In the genomic region with DNA sequence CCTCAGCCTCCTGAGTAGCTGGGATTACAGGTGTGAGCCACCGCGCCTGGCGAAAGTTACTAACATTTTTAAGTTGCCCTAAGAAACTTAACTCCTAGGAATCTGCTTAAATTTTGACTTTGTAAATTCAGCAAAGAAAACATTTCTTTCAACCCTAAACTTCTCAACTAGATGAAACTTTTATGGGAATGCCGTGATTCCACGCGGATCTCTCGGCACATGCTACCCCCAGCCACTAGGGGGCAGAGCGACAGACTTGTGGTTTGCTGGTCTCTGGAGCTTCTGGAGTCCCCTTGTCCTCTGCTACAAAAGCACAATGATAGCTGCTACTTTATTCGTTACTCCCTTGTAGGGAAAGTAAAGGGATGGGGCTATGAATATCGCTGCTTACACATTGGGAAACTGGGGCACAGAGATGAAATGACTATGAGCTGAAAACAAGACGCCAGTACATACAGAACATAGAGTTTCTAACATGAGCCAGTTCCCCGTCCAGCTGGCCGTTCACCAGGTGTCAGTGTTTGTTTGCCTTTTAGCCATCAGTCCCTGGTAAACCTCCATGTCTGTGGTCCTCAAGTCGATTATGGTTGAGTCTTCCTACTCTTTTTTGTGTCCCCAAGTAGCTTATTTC, we compare ENCODE assay signal across 9 cellular contexts.
DNase-seq lines count a peak whose midpoint lies in the region; TF ChIP-seq lines count a peak whose summit lies in the region.
"Had no signal": no experiment of that assay in that cellular context is flagged by ENCODE, and none has a peak within 500 bp of the region (broad histone marks: within the 10 kb centered on the region; RNA-seq: fewer than 3 reads in every experiment).

No MANE protein-coding gene starts in this region.

- TF ChIP-seq CTCF in brain microvascular endothelial cell (IDR thresholded peaks at IDR 0.05; ENCODE audit: low read depth, low read length, missing control alignments) = peak; percentile 74
- TF ChIP-seq CTCF in nephron (IDR thresholded peaks at IDR 0.05; ENCODE audit: unreplicated experiment in 3 of 3) = peak; percentile 28 to 48 (median 34)

- H3K4me3 ChIP-seq in brain microvascular endothelial cell (ENCODE audit: low read depth, low read length) = no peak overlapping the region

- H3K27me3 Mint-ChIP-seq in nephron (ENCODE audit: low read depth) = no peaks in the 10 kb centered on the region
- H3K27me3 Mint-ChIP-seq in activated CD4-positive, alpha-beta memory T cell treated with anti-CD3 and anti-CD28 coated beads, Interleukin-2, amount 10 ng/mL, durations not matched to agents 7 days and 5 days = no peaks in the 10 kb centered on the region

- no peaks in the 10 kb centered on the region for H3K27me3 ChIP-seq in brain microvascular endothelial cell (replicated peaks)

- peak; percentile 39 for TF ChIP-seq RAD21 in Ishikawa (IDR thresholded peaks at IDR 0.05; ENCODE audit: low read depth)

- peaks cover 30% of the 10 kb centered on the region for H3K36me3 Mint-ChIP-seq in nephron (ENCODE audit: low read depth)
- no peaks in the 10 kb centered on the region for H3K36me3 Mint-ChIP-seq in activated CD4-positive, alpha-beta memory T cell treated with anti-CD3 and anti-CD28 coated beads, Interleukin-2, amount 10 ng/mL, durations not matched to agents 7 days and 5 days (ENCODE audit: low read depth)

- no peak overlapping the region for H3K27ac Mint-ChIP-seq in nephron
- no peak overlapping the region for H3K27ac Mint-ChIP-seq in activated CD4-positive, alpha-beta memory T cell treated with anti-CD3 and anti-CD28 coated beads, Interleukin-2, amount 10 ng/mL, durations not matched to agents 7 days and 5 days

- no peak overlapping the region for H3K4me3 Mint-ChIP-seq in nephron
- no peak overlapping the region for H3K4me3 Mint-ChIP-seq in activated CD4-positive, alpha-beta memory T cell treated with anti-CD3 and anti-CD28 coated beads, Interleukin-2, amount 10 ng/mL, durations not matched to agents 7 days and 5 days

- CTCF ChIA-PET in activated CD4-positive, alpha-beta memory T cell treated with anti-CD3 and anti-CD28 coated beads, Interleukin-2, amount 10 ng/mL, durations not matched to agents 7 days and 5 days (lab: Charles Lee) = no interaction called here

- peaks cover 40% of the 10 kb centered on the region for H3K4me1 Mint-ChIP-seq in nephron
- H3K4me1 Mint-ChIP-seq in activated CD4-positive, alpha-beta memory T cell treated with anti-CD3 and anti-CD28 coated beads, Interleukin-2, amount 10 ng/mL, durations not matched to agents 7 days and 5 days = no peaks in the 10 kb centered on the region

- no peak for TF ChIP-seq EP300 in Ishikawa (IDR thresholded peaks at IDR 0.05; ENCODE audit: borderline replicate concordance)

- in situ Hi-C loops in brain microvascular endothelial cell (cut with HindIII; ENCODE audit: low pct_ligation_motif_present, low sequenced_read_pairs) = no loop called here

- H3K36me3 ChIP-seq in brain microvascular endothelial cell (replicated peaks) = no peaks in the 10 kb centered on the region

- no peaks in the 10 kb centered on the region for H3K9me3 Mint-ChIP-seq in nephron
- H3K9me3 Mint-ChIP-seq in activated CD4-positive, alpha-beta memory T cell treated with anti-CD3 and anti-CD28 coated beads, Interleukin-2, amount 10 ng/mL, durations not matched to agents 7 days and 5 days = peaks cover 11% of the 10 kb centered on the region

- H3K27ac ChIP-seq in brain microvascular endothelial cell = no peak overlapping the region

- POLR2A ChIA-PET in activated CD4-positive, alpha-beta memory T cell treated with anti-CD3 and anti-CD28 coated beads, Interleukin-2, amount 10 ng/mL, durations not matched to agents 7 days and 5 days (lab: Charles Lee) = no interaction called here

- DNase-seq in EH (ENCODE audit: low read depth) (peak; percentile 18), brain microvascular endothelial cell (no peak), KG1 (lab: John Stamatoyannopoulos, UW) (no peak), DMS114 treated with DMSO at 0.1 percent for 48 hours (lab: John Stamatoyannopoulos, UW; ENCODE audit: unreplicated experiment) (no peak)
- no peak for DNase-seq in activated CD4-positive, alpha-beta memory T cell treated with anti-CD3 and anti-CD28 coated beads, Interleukin-2, amount 10 ng/mL, durations not matched to agents 7 days and 5 days
- no peak for DNase-seq in stimulated activated CD8-positive, alpha-beta memory T cell treated with anti-CD3 and anti-CD28 coated beads, Interleukin-4, amount 100 ng/mL, for 48 hours
- DNase-seq: activated CD4-positive, alpha-beta T cell treated with anti-CD3 and anti-CD28 coated beads for 48 hours had no signal

TF ChIP-seq in Ishikawa, 13 proteins besides CTCF, POLR2A, EP300 and RAD21:
- TF ChIP-seq, protein P1, sequence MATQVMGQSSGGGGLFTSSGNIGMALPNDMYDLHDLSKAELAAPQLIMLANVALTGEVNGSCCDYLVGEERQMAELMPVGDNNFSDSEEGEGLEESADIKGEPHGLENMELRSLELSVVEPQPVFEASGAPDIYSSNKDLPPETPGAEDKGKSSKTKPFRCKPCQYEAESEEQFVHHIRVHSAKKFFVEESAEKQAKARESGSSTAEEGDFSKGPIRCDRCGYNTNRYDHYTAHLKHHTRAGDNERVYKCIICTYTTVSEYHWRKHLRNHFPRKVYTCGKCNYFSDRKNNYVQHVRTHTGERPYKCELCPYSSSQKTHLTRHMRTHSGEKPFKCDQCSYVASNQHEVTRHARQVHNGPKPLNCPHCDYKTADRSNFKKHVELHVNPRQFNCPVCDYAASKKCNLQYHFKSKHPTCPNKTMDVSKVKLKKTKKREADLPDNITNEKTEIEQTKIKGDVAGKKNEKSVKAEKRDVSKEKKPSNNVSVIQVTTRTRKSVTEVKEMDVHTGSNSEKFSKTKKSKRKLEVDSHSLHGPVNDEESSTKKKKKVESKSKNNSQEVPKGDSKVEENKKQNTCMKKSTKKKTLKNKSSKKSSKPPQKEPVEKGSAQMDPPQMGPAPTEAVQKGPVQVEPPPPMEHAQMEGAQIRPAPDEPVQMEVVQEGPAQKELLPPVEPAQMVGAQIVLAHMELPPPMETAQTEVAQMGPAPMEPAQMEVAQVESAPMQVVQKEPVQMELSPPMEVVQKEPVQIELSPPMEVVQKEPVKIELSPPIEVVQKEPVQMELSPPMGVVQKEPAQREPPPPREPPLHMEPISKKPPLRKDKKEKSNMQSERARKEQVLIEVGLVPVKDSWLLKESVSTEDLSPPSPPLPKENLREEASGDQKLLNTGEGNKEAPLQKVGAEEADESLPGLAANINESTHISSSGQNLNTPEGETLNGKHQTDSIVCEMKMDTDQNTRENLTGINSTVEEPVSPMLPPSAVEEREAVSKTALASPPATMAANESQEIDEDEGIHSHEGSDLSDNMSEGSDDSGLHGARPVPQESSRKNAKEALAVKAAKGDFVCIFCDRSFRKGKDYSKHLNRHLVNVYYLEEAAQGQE (IDR thresholded peaks at IDR 0.05; ENCODE audit: low read depth) = no peak
- no peak for TF ChIP-seq TEAD4 (IDR thresholded peaks at IDR 0.05)
- no peak for TF ChIP-seq CREB1 (IDR thresholded peaks at IDR 0.05; ENCODE audit: low read depth)
- TF ChIP-seq FOXM1 (IDR thresholded peaks at IDR 0.05; ENCODE audit: borderline replicate concordance, low read depth) = no peak
- TF ChIP-seq, protein P2, sequence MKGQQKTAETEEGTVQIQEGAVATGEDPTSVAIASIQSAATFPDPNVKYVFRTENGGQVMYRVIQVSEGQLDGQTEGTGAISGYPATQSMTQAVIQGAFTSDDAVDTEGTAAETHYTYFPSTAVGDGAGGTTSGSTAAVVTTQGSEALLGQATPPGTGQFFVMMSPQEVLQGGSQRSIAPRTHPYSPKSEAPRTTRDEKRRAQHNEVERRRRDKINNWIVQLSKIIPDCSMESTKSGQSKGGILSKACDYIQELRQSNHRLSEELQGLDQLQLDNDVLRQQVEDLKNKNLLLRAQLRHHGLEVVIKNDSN (IDR thresholded peaks at IDR 0.05) = no peak
- no peak for TF ChIP-seq YY1 (IDR thresholded peaks at IDR 0.05; ENCODE audit: low read depth)
- TF ChIP-seq NFIC (IDR thresholded peaks at IDR 0.05) = no peak
- TF ChIP-seq, protein P3, sequence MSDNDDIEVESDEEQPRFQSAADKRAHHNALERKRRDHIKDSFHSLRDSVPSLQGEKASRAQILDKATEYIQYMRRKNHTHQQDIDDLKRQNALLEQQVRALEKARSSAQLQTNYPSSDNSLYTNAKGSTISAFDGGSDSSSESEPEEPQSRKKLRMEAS (IDR thresholded peaks at IDR 0.05) = no peak
- no peak for TF ChIP-seq EGR1 (IDR thresholded peaks at IDR 0.05)
- TF ChIP-seq TCF12 (IDR thresholded peaks at IDR 0.05; ENCODE audit: low read depth) = no peak
- TF ChIP-seq ZBTB7A (IDR thresholded peaks at IDR 0.05; ENCODE audit: low read depth) = no peak
- no peak for TF ChIP-seq CEBPB (IDR thresholded peaks at IDR 0.05)
- TF ChIP-seq TAF1 (IDR thresholded peaks at IDR 0.05; ENCODE audit: low read depth) = no peak
